In the genomic region with DNA sequence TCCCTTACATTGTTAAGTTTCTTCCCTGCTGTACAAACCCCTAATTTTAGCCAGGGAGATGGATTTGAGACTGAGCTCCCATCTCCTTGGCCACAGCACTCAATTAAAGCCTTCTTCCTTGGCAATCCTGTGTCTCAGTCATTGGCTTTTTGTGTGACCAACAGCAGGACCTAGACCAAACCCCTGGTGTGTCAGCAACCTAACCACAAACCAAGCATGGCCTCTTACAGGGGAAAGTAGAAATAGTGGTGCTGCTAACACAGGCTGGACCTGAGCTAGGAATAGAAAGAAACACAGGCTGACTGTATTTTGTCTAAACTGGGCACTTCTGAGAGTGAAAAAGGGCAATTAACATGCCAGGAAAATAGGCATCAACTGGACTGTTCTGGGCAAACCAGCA, we compare ENCODE assay signal across 11 cellular contexts. TPM values are rescaled to one million over a fixed set of nuclear protein-coding genes. Genes with fewer than 3 reads are reported as not detected.
DNase-seq lines count a peak whose midpoint lies in the region; ATAC-seq and TF ChIP-seq lines count a peak whose summit lies in the region.
"Had no signal": no experiment of that assay in that cellular context is flagged by ENCODE, and none has a peak within 500 bp of the region (broad histone marks: within the 10 kb centered on the region; RNA-seq: fewer than 3 reads in every experiment).

No MANE protein-coding gene starts in this region.

- H3K27ac Mint-ChIP-seq in GM23338 (0 out of 2 replicates have a peak overlapping the region, but pooled peaks have one; percentile 70), immature natural killer cell (peak overlapping the region in 5 of 6 donors; percentile 26 to 76 (median 58))

- H3K36me3 Mint-ChIP-seq in GM23338 (ENCODE audit: low read depth) (peaks cover 9% of the 10 kb centered on the region), immature natural killer cell (no peaks in the 10 kb centered on the region)

- H3K27me3 ChIP-seq in GM23338 (ENCODE audit: insufficient read depth) (no peaks in the 10 kb centered on the region), SJCRH30 (no peaks in the 10 kb centered on the region)

- H3K27me3 Mint-ChIP-seq in GM23338 (ENCODE audit: insufficient read depth, low read depth, poor library complexity) (peaks cover 6% of the 10 kb centered on the region), immature natural killer cell (ENCODE audit: low read depth in 3 of 3) (peaks cover 2 to 4% (median 3%) of the 10 kb centered on the region in 3 donors)

- H4K20me1 ChIP-seq in GM23338 (replicated peaks; ENCODE audit: insufficient read depth): no peaks in the 10 kb centered on the region

- DNase-seq in ELR (ENCODE audit: low read depth) (peak; percentile 68), GM23338 (ENCODE audit: low spot score) (no peak), SJCRH30 (peak in 1 of 2 experiments; percentile 47), immature natural killer cell (peak; percentile 33 to 37 (median 36)), epidermal melanocyte (ENCODE audit: insufficient read length, low spot score) (no peak), mesenteric fat pad (ENCODE audit: low spot score) (no peak), retina (no peak), A172 (ENCODE audit: low spot score) (no peak)
- DNase-seq: activated CD4-positive, alpha-beta T cell treated with anti-CD3 and anti-CD28 coated beads, Interleukin-2, amount 50 U/mL, for 1 hour; DMS79 treated with DMSO at 0.1 percent for 48 hours; NCI-H2081 treated with DMSO at 0.1 percent for 48 hours had no signal

- no peaks in the 10 kb centered on the region for H3K9me2 ChIP-seq in GM23338 (ENCODE audit: insufficient read depth)

- H3K4me3 ChIP-seq in GM23338 (no peak overlapping the region), SJCRH30 (no peak overlapping the region)

- H3K27ac ChIP-seq in GM23338 (ENCODE audit: low read depth) (no peak overlapping the region), SJCRH30 (0 out of 2 replicates have a peak overlapping the region, but pooled peaks have one; percentile 18)

- no peak overlapping the region for H2AFZ ChIP-seq in GM23338

- H3K79me2 ChIP-seq in GM23338 (replicated peaks; ENCODE audit: insufficient read depth): no peaks in the 10 kb centered on the region

- H3K9me3 Mint-ChIP-seq in GM23338 (peaks cover 9% of the 10 kb centered on the region), immature natural killer cell (no peaks in the 10 kb centered on the region)

- 0 out of 3 replicates have a peak, but pooled peaks cover 3% of the 10 kb centered on the region for H3K4me1 Mint-ChIP-seq in GM23338
- peaks cover 34 to 40% of the 10 kb centered on the region in 2 donors for H3K4me1 Mint-ChIP-seq in immature natural killer cell

- no peaks in the 10 kb centered on the region for H3F3A ChIP-seq in GM23338 (replicated peaks; ENCODE audit: low read depth)

- H3K36me3 ChIP-seq in GM23338 (ENCODE audit: insufficient read depth) (no peaks in the 10 kb centered on the region), SJCRH30 (no peaks in the 10 kb centered on the region)

- H3K4me3 Mint-ChIP-seq in GM23338 (no peak overlapping the region), immature natural killer cell (peak overlapping the region in 4 of 5 donors; percentile 3 to 48 (median 28))

- no peak for TF ChIP-seq CTCF in GM23338 (conservative IDR thresholded peaks at IDR 0.05; ENCODE audit: low read depth in 2 of 2)

- ATAC-seq in GM23338: no peak

- H3K4me1 ChIP-seq in GM23338 (ENCODE audit: insufficient read depth) (no peaks in the 10 kb centered on the region; the same call in 1 of the 2 replicates), SJCRH30 (peaks cover 69% of the 10 kb centered on the region)

- no peak overlapping the region for H3K4me2 ChIP-seq in GM23338

- no peaks in the 10 kb centered on the region for H3K9me3 ChIP-seq in SJCRH30 (replicated peaks)

TF ChIP-seq in GM23338, 12 proteins besides CTCF, POLR2A, EP300 and RAD21 (continues in another document):
- TF ChIP-seq ZNF331 (CRISPR knock-in tag; IDR thresholded peaks at IDR 0.05; ENCODE audit: low read depth) (no peak), POLR2AphosphoS5 (IDR thresholded peaks at IDR 0.05; ENCODE audit: low read depth) (no peak), JUNB (IDR thresholded peaks at IDR 0.05; ENCODE audit: unreplicated experiment) (no peak)
- TF ChIP-seq, protein P1, sequence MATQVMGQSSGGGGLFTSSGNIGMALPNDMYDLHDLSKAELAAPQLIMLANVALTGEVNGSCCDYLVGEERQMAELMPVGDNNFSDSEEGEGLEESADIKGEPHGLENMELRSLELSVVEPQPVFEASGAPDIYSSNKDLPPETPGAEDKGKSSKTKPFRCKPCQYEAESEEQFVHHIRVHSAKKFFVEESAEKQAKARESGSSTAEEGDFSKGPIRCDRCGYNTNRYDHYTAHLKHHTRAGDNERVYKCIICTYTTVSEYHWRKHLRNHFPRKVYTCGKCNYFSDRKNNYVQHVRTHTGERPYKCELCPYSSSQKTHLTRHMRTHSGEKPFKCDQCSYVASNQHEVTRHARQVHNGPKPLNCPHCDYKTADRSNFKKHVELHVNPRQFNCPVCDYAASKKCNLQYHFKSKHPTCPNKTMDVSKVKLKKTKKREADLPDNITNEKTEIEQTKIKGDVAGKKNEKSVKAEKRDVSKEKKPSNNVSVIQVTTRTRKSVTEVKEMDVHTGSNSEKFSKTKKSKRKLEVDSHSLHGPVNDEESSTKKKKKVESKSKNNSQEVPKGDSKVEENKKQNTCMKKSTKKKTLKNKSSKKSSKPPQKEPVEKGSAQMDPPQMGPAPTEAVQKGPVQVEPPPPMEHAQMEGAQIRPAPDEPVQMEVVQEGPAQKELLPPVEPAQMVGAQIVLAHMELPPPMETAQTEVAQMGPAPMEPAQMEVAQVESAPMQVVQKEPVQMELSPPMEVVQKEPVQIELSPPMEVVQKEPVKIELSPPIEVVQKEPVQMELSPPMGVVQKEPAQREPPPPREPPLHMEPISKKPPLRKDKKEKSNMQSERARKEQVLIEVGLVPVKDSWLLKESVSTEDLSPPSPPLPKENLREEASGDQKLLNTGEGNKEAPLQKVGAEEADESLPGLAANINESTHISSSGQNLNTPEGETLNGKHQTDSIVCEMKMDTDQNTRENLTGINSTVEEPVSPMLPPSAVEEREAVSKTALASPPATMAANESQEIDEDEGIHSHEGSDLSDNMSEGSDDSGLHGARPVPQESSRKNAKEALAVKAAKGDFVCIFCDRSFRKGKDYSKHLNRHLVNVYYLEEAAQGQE (IDR thresholded peaks at IDR 0.05; ENCODE audit: unreplicated experiment): no peak

RNA-seq across cellular contexts. Expression of gene PPCDC, which starts 37.9 kb away (rescaled TPM):
- total RNA-seq in GM23338 (2014; rRNA removed; shearing (Covaris generic)): 40.2 and 42.8 TPM in 2 replicates
- polyA plus RNA-seq in GM23338 (2016; fragmentation: Nextera tagmentation; extraction: Ambion mirVana) (17.8 and 22.1 TPM in 2 replicates), immature natural killer cell (10 to 100 TPM; 20.8 to 23.9 (median 23.1) TPM)
- 21.5 and 25.5 TPM in 2 replicates for total RNA-seq in SJCRH30 (2014; rRNA removed; shearing (Covaris generic))
- 11.5 TPM for total RNA-seq in mesenteric fat pad
- total RNA-seq in A172 (2014; rRNA removed; shearing (Covaris generic)): 16.1 and 19.1 TPM in 2 replicates

Comparison
In these comparisons a context has a peak if more than half of its experiments do, and no peak if none do; other contexts are left out.
1. DNase-seq: peak in ELR (single experiment) and immature natural killer cell (3 of 3); none in GM23338 (single experiment), epidermal melanocyte (single experiment), mesenteric fat pad (single experiment), retina (single experiment) and A172 (single experiment).